In genomic region chr22:28911777-28912669, GRCh38 we compare ENCODE assay signal across 9 cellular contexts. TPM values are rescaled to one million over a fixed set of nuclear protein-coding genes. Genes with fewer than 3 reads are reported as not detected.
DNase-seq lines count a peak whose midpoint lies in the region; ATAC-seq and TF ChIP-seq lines count a peak whose summit lies in the region.
"Had no signal": no experiment of that assay in that cellular context is flagged by ENCODE, and none has a peak within 500 bp of the region (broad histone marks: within the 10 kb centered on the region; RNA-seq: fewer than 3 reads in every experiment).

No MANE protein-coding gene starts in this region.

- H3K27me3 ChIP-seq in body of pancreas, result no peaks in the 10 kb centered on the region
- H3K27me3 ChIP-seq in stomach, result no peaks in the 10 kb centered on the region

- TF ChIP-seq POLR2A in body of pancreas (IDR thresholded peaks at IDR 0.05) (no peak), stomach (IDR thresholded peaks at IDR 0.05) (no peak)

- peak; percentile 54 for DNase-seq in HCEC 1CT
- DNase-seq in body of pancreas, result peak in 1 of 4 donors; percentile 24
- DNase-seq in left lobe of liver (ENCODE audit: low spot score), result peak; percentile 50
- DNase-seq in stomach, result no peak
- no peak for DNase-seq in activated CD8-positive, alpha-beta memory T cell treated with anti-CD3 and anti-CD28 coated beads, Interleukin-2, amount 10 ng/mL, durations not matched to agents 7 days and 5 days
- no peak for DNase-seq in activated naive CD4-positive, alpha-beta T cell treated with anti-CD3 and anti-CD28 coated beads, Interleukin-2, amount 50 U/mL, for 72 hours (ENCODE audit: low spot score in 2 of 2)
- no peak for DNase-seq in activated CD4-positive, CD25-positive, alpha-beta regulatory T cell (lab: John Stamatoyannopoulos, UW)

- no peaks in the 10 kb centered on the region for H3K9me3 Mint-ChIP-seq in activated CD8-positive, alpha-beta memory T cell treated with anti-CD3 and anti-CD28 coated beads, Interleukin-2, amount 10 ng/mL, durations not matched to agents 7 days and 5 days (ENCODE audit: low read depth)
- no peaks in the 10 kb centered on the region for H3K9me3 Mint-ChIP-seq in activated naive CD4-positive, alpha-beta T cell treated with anti-CD3 and anti-CD28 coated beads, Interleukin-2, amount 50 U/mL, for 72 hours
- H3K9me3 Mint-ChIP-seq: stimulated activated naive CD8-positive, alpha-beta T cell treated with anti-CD3 and anti-CD28 coated beads, Interleukin-15, Interleukin-2, amounts not matched to agents 100 ng/mL and 50 ng/mL, for 24 hours had no signal

- H3K4me1 ChIP-seq in body of pancreas (peaks cover 45% of the 10 kb centered on the region), stomach (peaks cover 14 to 79% (median 48%) of the 10 kb centered on the region in 4 donors)

- peaks cover 19% of the 10 kb centered on the region for H3K4me1 Mint-ChIP-seq in activated CD8-positive, alpha-beta memory T cell treated with anti-CD3 and anti-CD28 coated beads, Interleukin-2, amount 10 ng/mL, durations not matched to agents 7 days and 5 days

- intact Hi-C loops in body of pancreas (cut with DNase I), result loop anchor here (5.0 kb wide), 1 partner anchor 115 kb away; no protein-coding TSS in a partner anchor
- intact Hi-C loops in stomach (cut with DNase I; ENCODE audit: low total_unique reads), result no loop called here

- WGBS in body of pancreas, 2 donors, result 15 to 20% methylated on average over 10 of the region's 10 CpGs
- WGBS in stomach, 5 donors, result 21 to 34% (median 23%) methylated on average over 10 of the region's 10 CpGs

- CTCF ChIA-PET in activated CD8-positive, alpha-beta memory T cell treated with anti-CD3 and anti-CD28 coated beads, Interleukin-2, amount 10 ng/mL, durations not matched to agents 7 days and 5 days (lab: Charles Lee), result no interaction called here

- H3K27me3 Mint-ChIP-seq in activated CD8-positive, alpha-beta memory T cell treated with anti-CD3 and anti-CD28 coated beads, Interleukin-2, amount 10 ng/mL, durations not matched to agents 7 days and 5 days, result peaks cover 81% of the 10 kb centered on the region

- no peak overlapping the region for H3K4me3 Mint-ChIP-seq in activated CD8-positive, alpha-beta memory T cell treated with anti-CD3 and anti-CD28 coated beads, Interleukin-2, amount 10 ng/mL, durations not matched to agents 7 days and 5 days
- H3K4me3 Mint-ChIP-seq: stimulated activated naive CD8-positive, alpha-beta T cell treated with anti-CD3 and anti-CD28 coated beads, Interleukin-15, Interleukin-2, amounts not matched to agents 100 ng/mL and 50 ng/mL, for 24 hours had no signal

- H3K4me3 ChIP-seq in body of pancreas (no peak overlapping the region), stomach (no peak overlapping the region)

- H3K27ac ChIP-seq in body of pancreas, result peak overlapping the region; percentile 22 to 74 (median 56)
- peak overlapping the region; percentile 30 to 64 (median 59) for H3K27ac ChIP-seq in stomach

- no peaks in the 10 kb centered on the region for H3K36me3 Mint-ChIP-seq in activated CD8-positive, alpha-beta memory T cell treated with anti-CD3 and anti-CD28 coated beads, Interleukin-2, amount 10 ng/mL, durations not matched to agents 7 days and 5 days
- H3K36me3 Mint-ChIP-seq in activated naive CD4-positive, alpha-beta T cell treated with anti-CD3 and anti-CD28 coated beads, Interleukin-2, amount 50 U/mL, for 72 hours, result peaks cover 0 to 16% of the 10 kb centered on the region in 2 donors

- ATAC-seq in body of pancreas (peak; percentile 72), left lobe of liver (peak; percentile 84), GM19397 (IDR thresholded peaks at IDR 0.05; ENCODE audit: unreplicated experiment) (no peak)
- ATAC-seq in activated CD8-positive, alpha-beta memory T cell treated with anti-CD3 and anti-CD28 coated beads, Interleukin-2, amount 10 ng/mL, durations not matched to agents 7 days and 5 days, result no peak
- no peak for ATAC-seq in activated naive CD4-positive, alpha-beta T cell treated with anti-CD3 and anti-CD28 coated beads, Interleukin-2, amount 50 U/mL, for 72 hours

- H3K27ac Mint-ChIP-seq in activated CD8-positive, alpha-beta memory T cell treated with anti-CD3 and anti-CD28 coated beads, Interleukin-2, amount 10 ng/mL, durations not matched to agents 7 days and 5 days, result no peak overlapping the region
- H3K27ac Mint-ChIP-seq in activated naive CD4-positive, alpha-beta T cell treated with anti-CD3 and anti-CD28 coated beads, Interleukin-2, amount 50 U/mL, for 72 hours, result no peak overlapping the region
- H3K27ac Mint-ChIP-seq: stimulated activated naive CD8-positive, alpha-beta T cell treated with anti-CD3 and anti-CD28 coated beads, Interleukin-15, Interleukin-2, amounts not matched to agents 100 ng/mL and 50 ng/mL, for 24 hours had no signal

- TF ChIP-seq CTCF in body of pancreas (IDR thresholded peaks at IDR 0.05) (no peak), stomach (IDR thresholded peaks at IDR 0.05) (no peak)

- H3K9me3 ChIP-seq in body of pancreas (no peaks in the 10 kb centered on the region), stomach (no peaks in the 10 kb centered on the region)

- H3K36me3 ChIP-seq in body of pancreas (replicated peaks in 1 of 2; ENCODE audit: insufficient read depth in 1 of 2, low read depth in 2 of 2) (no peaks in the 10 kb centered on the region), stomach (no peaks in the 10 kb centered on the region)

- TF ChIP-seq EP300 in stomach (IDR thresholded peaks at IDR 0.05), result no peak

RNA-seq across cellular contexts. Expression of gene ZNRF3, which starts 28.7 kb away (rescaled TPM):
- total RNA-seq in body of pancreas (1 to 10 TPM; 7.8 to 8.6 TPM), left lobe of liver (7.3 TPM), stomach (10 to 100 TPM in 1 of 5 donors, 1 to 10 TPM in 4; 1.8 to 52.7 (median 6.4) TPM)
- 1 to 10 TPM; 1.4 to 2.9 (median 1.7) TPM for polyA plus RNA-seq in stomach
- total RNA-seq in activated CD8-positive, alpha-beta memory T cell treated with anti-CD3 and anti-CD28 coated beads, Interleukin-2, amount 10 ng/mL, durations not matched to agents 7 days and 5 days, result under 1 TPM; 0.26 to 0.79 TPM
- 1 to 10 TPM in 1 of 2 donors, under 1 TPM in 1; 0.66 to 1.7 TPM for total RNA-seq in activated naive CD4-positive, alpha-beta T cell treated with anti-CD3 and anti-CD28 coated beads, Interleukin-2, amount 50 U/mL, for 72 hours

Comparison
In these comparisons a context has a peak if more than half of its experiments do, and no peak if none do; other contexts are left out.
1. DNase-seq: peak in HCEC 1CT (single experiment) and left lobe of liver (single experiment); none in stomach (single experiment), activated CD8-positive, alpha-beta memory T cell treated with anti-CD3 and anti-CD28 coated beads, Interleukin-2, amount 10 ng/mL, durations not matched to agents 7 days and 5 days (single experiment), activated naive CD4-positive, alpha-beta T cell treated with anti-CD3 and anti-CD28 coated beads, Interleukin-2, amount 50 U/mL, for 72 hours (0 of 2) and activated CD4-positive, CD25-positive, alpha-beta regulatory T cell (0 of 4).
2. ATAC-seq: peak in body of pancreas (single experiment) and left lobe of liver (single experiment); none in activated CD8-positive, alpha-beta memory T cell treated with anti-CD3 and anti-CD28 coated beads, Interleukin-2, amount 10 ng/mL, durations not matched to agents 7 days and 5 days (single experiment), activated naive CD4-positive, alpha-beta T cell treated with anti-CD3 and anti-CD28 coated beads, Interleukin-2, amount 50 U/mL, for 72 hours (0 of 2) and GM19397 (single experiment).